19 cellular contexts compared by ENCODE assay signal in the genomic region with DNA sequence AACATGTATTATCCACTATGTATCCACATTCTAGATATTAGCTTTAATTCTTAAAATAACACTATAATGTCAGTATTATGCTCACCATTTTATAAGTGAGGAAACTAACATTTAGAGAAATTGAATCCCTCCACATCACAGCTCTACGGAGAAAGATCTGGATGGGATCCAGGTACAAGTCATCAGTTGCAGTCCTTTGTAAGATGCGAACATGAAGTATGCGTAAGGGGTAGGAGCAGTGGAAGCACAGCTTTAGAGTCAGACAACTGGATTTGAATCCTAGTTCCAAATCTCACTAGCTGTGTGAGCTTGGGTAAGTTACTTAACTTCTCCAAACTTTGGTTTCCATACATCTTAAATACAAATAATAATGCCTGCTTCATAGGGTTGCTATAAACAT.
"Had no signal": no experiment of that assay in that cellular context is flagged by ENCODE, and none has a peak within 500 bp of the region (broad histone marks: within the 10 kb centered on the region; RNA-seq: fewer than 3 reads in every experiment).

No MANE protein-coding gene starts in this region.

- H3K4me3 ChIP-seq: MG63, SJCRH30 had no signal

- H3K9me3 ChIP-seq: MG63, SJCRH30 had no signal

- DNase-seq: Karpas-422, KG1, MG63, NCI-H1092, NCI-H1105 treated with DMSO at 0.1 percent for 48 hours, NCI-H1417 treated with DMSO at 0.1 percent for 48 hours, NCI-H146, NCI-H1694 treated with DMSO at 0.1 percent for 48 hours, NCI-H1930, NCI-H2081, NCI-H2107, NCI-H2227 treated with DMSO at 0.1 percent for 48 hours, NCI-H524, NCI-H526 treated with DMSO at 0.1 percent for 48 hours, NCI-H774, RPMI8226, SHP77 treated with DMSO at 0.1 percent for 48 hours, SJCRH30 had no signal

- H3K36me3 ChIP-seq: MG63, SJCRH30 had no signal

- H3K27ac ChIP-seq: SJCRH30 had no signal

- ATAC-seq: SK-N-SH treated with all-trans-retinoic acid at 6 μM for 48 hours had no signal

- H3K27me3 ChIP-seq: MG63, SJCRH30 had no signal
